ENCODE assay signal across 13 cellular contexts in genomic region chr19:7921955-7922840, GRCh38. TPM values are rescaled to one million over a fixed set of nuclear protein-coding genes. Genes with fewer than 3 reads are reported as not detected.
DNase-seq lines count a peak whose midpoint lies in the region; ATAC-seq lines count a peak whose summit lies in the region.
"Had no signal": no experiment of that assay in that cellular context is flagged by ENCODE, and none has a peak within 500 bp of the region (broad histone marks: within the 10 kb centered on the region; RNA-seq: fewer than 3 reads in every experiment).

No MANE protein-coding gene starts in this region.

- DNase-seq in activated naive CD4-positive, alpha-beta T cell (lab: John Stamatoyannopoulos, UW): no peak
- DNase-seq in central memory CD8-positive, alpha-beta T cell (ENCODE audit: low spot score in 2 of 2): no peak
- no peak for DNase-seq in naive B cell
- peak; percentile 56 for DNase-seq in ureter (ENCODE audit: low spot score)
- DNase-seq in superior temporal gyrus (ENCODE audit: extremely low spot score): no peak
- DNase-seq: activated CD4-positive, alpha-beta T cell treated with anti-CD3 and anti-CD28 coated beads, Interleukin-2, amount 50 U/mL, for 48 hours; IMR-90; left ventricle myocardium superior; NCI-H2171 treated with DMSO at 0.1 percent for 48 hours; trophoblast cell had no signal

- no peak overlapping the region for H3K27ac Mint-ChIP-seq in activated naive CD4-positive, alpha-beta T cell treated with anti-CD3 and anti-CD28 coated beads, Interleukin-2, amount 50 U/mL, for 24 hours
- no peak overlapping the region for H3K27ac Mint-ChIP-seq in central memory CD8-positive, alpha-beta T cell (ENCODE audit: low read depth)
- peak overlapping the region in 1 of 6 donors; percentile 47 for H3K27ac Mint-ChIP-seq in naive B cell

- peaks cover 36% of the 10 kb centered on the region for H3K4me1 Mint-ChIP-seq in activated naive CD4-positive, alpha-beta T cell treated with anti-CD3 and anti-CD28 coated beads, Interleukin-2, amount 50 U/mL, for 24 hours
- peaks cover 31% of the 10 kb centered on the region for H3K4me1 Mint-ChIP-seq in central memory CD8-positive, alpha-beta T cell
- peaks cover 33 to 51% (median 39%) of the 10 kb centered on the region in 3 donors for H3K4me1 Mint-ChIP-seq in naive B cell

- no peaks in the 10 kb centered on the region for H3K36me3 Mint-ChIP-seq in activated naive CD4-positive, alpha-beta T cell treated with anti-CD3 and anti-CD28 coated beads, Interleukin-2, amount 50 U/mL, for 24 hours
- peaks cover 28% of the 10 kb centered on the region for H3K36me3 Mint-ChIP-seq in central memory CD8-positive, alpha-beta T cell (ENCODE audit: insufficient read depth)
- no peaks in the 10 kb centered on the region for H3K36me3 Mint-ChIP-seq in naive B cell

- no peaks in the 10 kb centered on the region for H3K9me3 Mint-ChIP-seq in activated naive CD4-positive, alpha-beta T cell treated with anti-CD3 and anti-CD28 coated beads, Interleukin-2, amount 50 U/mL, for 24 hours
- no peaks in the 10 kb centered on the region for H3K9me3 Mint-ChIP-seq in central memory CD8-positive, alpha-beta T cell
- H3K9me3 Mint-ChIP-seq in naive B cell: no peaks in the 10 kb centered on the region

- H3K27me3 Mint-ChIP-seq in activated naive CD4-positive, alpha-beta T cell treated with anti-CD3 and anti-CD28 coated beads, Interleukin-2, amount 50 U/mL, for 24 hours: peaks cover 8% of the 10 kb centered on the region
- peaks cover 10% of the 10 kb centered on the region for H3K27me3 Mint-ChIP-seq in central memory CD8-positive, alpha-beta T cell
- H3K27me3 Mint-ChIP-seq in naive B cell: peaks cover 5 to 25% (median 16%) of the 10 kb centered on the region in 3 donors

- ATAC-seq in central memory CD8-positive, alpha-beta T cell (replicated peaks; ENCODE audit: extremely low read depth, poor library complexity, severe bottlenecking): no peak
- ATAC-seq in naive B cell (ENCODE audit: low read depth in 2 of 2) (no peak), GM19452 (IDR thresholded peaks at IDR 0.05; ENCODE audit: unreplicated experiment) (no peak), HG02852 (IDR thresholded peaks at IDR 0.05; ENCODE audit: unreplicated experiment) (no peak)
- ATAC-seq: left ventricle myocardium superior had no signal

- H3K4me3 Mint-ChIP-seq in activated naive CD4-positive, alpha-beta T cell treated with anti-CD3 and anti-CD28 coated beads, Interleukin-2, amount 50 U/mL, for 24 hours: peak overlapping the region; percentile 8
- peak overlapping the region; percentile 40 for H3K4me3 Mint-ChIP-seq in central memory CD8-positive, alpha-beta T cell
- peak overlapping the region in 7 of 8 donors; percentile 31 to 96 (median 48) for H3K4me3 Mint-ChIP-seq in naive B cell

RNA-seq across cellular contexts. Expression of gene SNAPC2, which starts 2.1 kb away (rescaled TPM):
- 10 to 100 TPM in 4 of 6 donors, 1 to 10 TPM in 2; 1.5 to 20.2 (median 14.7) TPM for polyA plus RNA-seq in naive B cell (ENCODE audit: low read depth in 6 of 6)
- total RNA-seq in ureter: 21.0 TPM

RNA-seq across cellular contexts. Expression of gene CTXN1, which starts 3.7 kb away (rescaled TPM):
- not detected for polyA plus RNA-seq in naive B cell (ENCODE audit: low read depth in 6 of 6)
- total RNA-seq in ureter: 2.2 TPM

RNA-seq across cellular contexts. Expression of gene TGFBR3L, which starts 7.6 kb away (rescaled TPM):
- not detected for polyA plus RNA-seq in naive B cell (ENCODE audit: low read depth in 6 of 6)
- 2.2 TPM for total RNA-seq in ureter
- total RNA-seq: IMR-90 had no signal

RNA-seq across cellular contexts. Expression of gene MAP2K7, which starts 18.5 kb away (rescaled TPM):
- polyA plus RNA-seq in naive B cell (ENCODE audit: low read depth in 6 of 6): 1 to 10 TPM in 5 of 6 donors, under 1 TPM in 1; 0.50 to 5.1 (median 2.9) TPM
- total RNA-seq in ureter: 35.1 TPM

RNA-seq across cellular contexts. Expression of gene TIMM44, which starts 21.3 kb away (rescaled TPM):
- 10 to 100 TPM in 4 of 6 donors, 1 to 10 TPM in 2; 7.8 to 21.0 (median 14.1) TPM for polyA plus RNA-seq in naive B cell (ENCODE audit: low read depth in 6 of 6)
- total RNA-seq in ureter: 78.3 TPM
